Comparison of ENCODE assay signal across 8 cellular contexts in the genomic region with DNA sequence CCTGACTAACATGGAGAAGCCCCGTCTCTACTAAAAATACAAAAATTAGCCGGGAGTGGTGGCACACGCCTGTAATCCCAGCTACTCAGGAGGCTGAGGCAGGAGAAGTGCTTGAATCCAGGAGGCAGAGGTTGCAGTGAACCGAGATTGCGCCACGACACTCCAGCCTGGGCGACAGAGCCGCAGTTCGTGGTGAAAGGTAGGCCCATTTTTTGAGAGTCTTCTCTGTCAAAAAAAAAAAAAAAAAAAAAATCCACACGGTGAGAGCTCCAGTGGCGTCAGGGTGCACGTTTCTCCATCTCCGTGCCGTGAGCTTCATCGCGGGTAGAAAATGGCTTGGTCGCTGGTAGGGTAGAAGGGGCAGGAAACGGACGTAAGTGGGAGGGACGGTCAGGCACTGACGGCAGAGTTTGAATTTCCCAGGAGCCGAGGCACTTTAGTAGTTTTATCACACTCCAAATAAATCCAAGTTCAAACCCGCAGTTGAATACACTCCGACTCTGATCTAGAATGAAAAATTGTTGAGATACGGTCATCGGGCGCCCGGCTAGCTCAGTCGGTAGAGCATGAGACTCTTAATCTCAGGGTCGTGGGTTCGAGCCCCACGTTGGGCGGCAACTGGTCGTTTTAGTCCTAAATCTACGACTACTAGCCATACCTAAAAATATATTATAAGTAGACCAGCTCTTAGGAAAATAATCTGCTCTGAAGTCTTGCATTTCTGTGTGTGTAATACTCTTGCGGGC. TPM values are rescaled to one million over a fixed set of nuclear protein-coding genes. Genes with fewer than 3 reads are reported as not detected.
A peak's percentile ranks its signal among the peaks of the same experiment; 100 is the strongest.
DNase-seq lines count a peak whose midpoint lies in the region; ATAC-seq, FAIRE-seq and TF ChIP-seq lines count a peak whose summit lies in the region.

No MANE protein-coding gene starts in this region.

- peak overlapping the region; percentile 88 to 97 (median 92) for H3K4me3 Mint-ChIP-seq in CD4-positive, alpha-beta memory T cell
- peak overlapping the region; percentile 84 to 92 (median 88) for H3K4me3 Mint-ChIP-seq in T-cell

- H3K9ac ChIP-seq in HepG2 (ENCODE audit: insufficient read depth, low read depth, low read length): peak overlapping the region; percentile 64

- TF ChIP-seq EP300 in HepG2 (IDR thresholded peaks at IDR 0.05; ENCODE audit: low read depth in 2 of 2, low read length in 2 of 2) (no peak), HepG2 (CRISPR knock-in tag; IDR thresholded peaks at IDR 0.05; ENCODE audit: borderline replicate concordance) (no peak)

- peak overlapping the region; percentile 71 for H3K4me3 ChIP-seq in CD4-positive, alpha-beta memory T cell (ENCODE audit: low read length in 2 of 2)
- peak overlapping the region; percentile 54 to 82 (median 61) for H3K4me3 ChIP-seq in HepG2 (replicated peaks in 1 of 3; ENCODE audit: insufficient read depth in 1 of 3, low read depth in 2 of 3, low read length in 3 of 3)

- DNase-seq in CD4-positive, alpha-beta memory T cell: peak; percentile 76 to 88 (median 81)
- DNase-seq in T-cell (peak in 32 of 34 experiments; percentile 49 to 74 (median 64)), HepG2 (ENCODE audit: low spot score) (peak; percentile 82)
- peak; percentile 76 for DNase-seq in central memory CD4-positive, alpha-beta T cell
- DNase-seq in stimulated activated CD4-positive, alpha-beta T cell treated with anti-CD3 and anti-CD28 coated beads, Interleukin-4, amount 100 ng/mL, for 24 hours: peak; percentile 87

- H3K27ac Mint-ChIP-seq in CD4-positive, alpha-beta memory T cell: peak overlapping the region; percentile 91 to 100 (median 98)
- peak overlapping the region; percentile 93 to 95 for H3K27ac Mint-ChIP-seq in T-cell

- H3K27ac ChIP-seq in CD4-positive, alpha-beta memory T cell (ENCODE audit: low read depth, low read length): peak overlapping the region; percentile 67
- peak overlapping the region; percentile 51 for H3K27ac ChIP-seq in HepG2 (ENCODE audit: extremely low read length, insufficient read depth, low read length)

- peaks cover 7 to 10% of the 10 kb centered on the region in 2 donors for H3K27me3 Mint-ChIP-seq in CD4-positive, alpha-beta memory T cell
- H3K27me3 Mint-ChIP-seq in T-cell: peaks cover 0 to 13% of the 10 kb centered on the region in 2 donors

- CTCF ChIA-PET in CD4-positive, alpha-beta memory T cell (lab: Charles Lee; ENCODE audit: partially characterized antibody): interaction anchor here (1.4 to 7.8 kb wide), 10 partner anchors 9 to 54 kb away, joined by 3 to 100 read pairs (median 7); a partner anchor contains a TSS
- CTCF ChIA-PET in T-cell (lab: Charles Lee): interaction anchor here (0.6 to 2.3 kb wide), 9 partner anchors 9 to 408 kb away, joined by 3 to 29 read pairs (median 6); no protein-coding TSS in a partner anchor
- CTCF ChIA-PET in HepG2 (lab: Yijun Ruan, JAX; ENCODE audit: low intra/inter-chr PET ratio, low total read pairs): no interaction called here

- H3K27me3 ChIP-seq in CD4-positive, alpha-beta memory T cell (ENCODE audit: insufficient read depth, low read length): no peaks in the 10 kb centered on the region
- H3K27me3 ChIP-seq in HepG2 (ENCODE audit: control insufficient read depth in 1 of 2, insufficient read depth in 2 of 2, low read length in 2 of 2): peaks cover 2 to 35% of the 10 kb centered on the region in 2 experiments; a peak in 4 of 5 replicates

- in situ Hi-C loops in HepG2 (cut with HindIII; ENCODE audit: extremely low pct_ligation_motif_present, low pct_unique_long_range_greater_than_20kb): no loop called here

- peak overlapping the region; percentile 80 for H3K4me2 ChIP-seq in HepG2 (ENCODE audit: low read depth, low read length)

- no peaks in the 10 kb centered on the region for H3K36me3 ChIP-seq in CD4-positive, alpha-beta memory T cell (ENCODE audit: insufficient read depth, low read length)
- no peaks in the 10 kb centered on the region for H3K36me3 ChIP-seq in HepG2 (replicated peaks in 1 of 2; ENCODE audit: control insufficient read depth in 1 of 2, insufficient read depth in 2 of 2, low read length in 2 of 2)

- no peaks in the 10 kb centered on the region for H3K79me2 ChIP-seq in HepG2 (ENCODE audit: insufficient read depth, low read length)

- no TSS peak for BruUV-seq in HepG2 (replicated peaks; lab: Mats Ljungman, UMichigan)

- intact Hi-C loops in CD4-positive, alpha-beta memory T cell (cut with micrococcal nuclease): loop anchor here (1.0 kb wide), 2 partner anchors 11 to 15 kb away; no protein-coding TSS in a partner anchor
- intact Hi-C loops in HepG2 (cut with micrococcal nuclease; ENCODE audit: unreplicated experiment): loop anchor here (1.0 kb wide), 1 partner anchor 20 kb away; no protein-coding TSS in a partner anchor

- H3K4me1 ChIP-seq in CD4-positive, alpha-beta memory T cell (ENCODE audit: insufficient read depth, low read length): peaks cover 31% of the 10 kb centered on the region
- peaks cover 30% of the 10 kb centered on the region for H3K4me1 ChIP-seq in HepG2 (ENCODE audit: insufficient read depth, low read length)

- peak; percentile 38 for ATAC-seq in HG02678 (IDR thresholded peaks at IDR 0.05; ENCODE audit: unreplicated experiment)
- peak; percentile 25 to 73 (median 50) for ATAC-seq in T-cell (replicated peaks in 1 of 4)
- peak; percentile 30 for ATAC-seq in HepG2
- no peak for ATAC-seq in HG02970 (IDR thresholded peaks at IDR 0.05; ENCODE audit: low FRiP score, unreplicated experiment)
- ATAC-seq in GM19324 (IDR thresholded peaks at IDR 0.05; ENCODE audit: low FRiP score, unreplicated experiment): no peak

- POLR2A ChIA-PET in CD4-positive, alpha-beta memory T cell (lab: Charles Lee; ENCODE audit: partially characterized antibody): interaction anchor here (0.6 to 8.9 kb wide), 14 partner anchors 7 to 404 kb away, joined by 3 to 412 read pairs (median 6); a partner anchor contains a TSS
- POLR2A ChIA-PET in T-cell (lab: Charles Lee) (interaction anchor here (0.6 to 1.4 kb wide), 9 partner anchors 14 to 913 kb away, joined by 3 to 13 read pairs (median 4); a partner anchor contains a TSS), HepG2 (lab: Yijun Ruan, JAX) (interaction anchor here (1.2 to 7.4 kb wide), 10 partner anchors 10 to 1584 kb away, joined by 3 to 104 read pairs (median 16); a partner anchor contains a TSS)

- H2AFZ ChIP-seq in HepG2 (ENCODE audit: low read length): no peak overlapping the region

- peak; percentile 54 for FAIRE-seq in HepG2 (lab: Jason Lieb, UNC)

- no peak for TF ChIP-seq RAD21 in HepG2 (CRISPR knock-in tag; IDR thresholded peaks at IDR 0.05)

- TF ChIP-seq CTCF in HepG2 (CRISPR knock-in tag; IDR thresholded peaks at IDR 0.05): no peak

- H3K9me3 Mint-ChIP-seq in CD4-positive, alpha-beta memory T cell: peaks cover 0 to 21% (median 3%) of the 10 kb centered on the region in 8 donors
- peaks cover 0 to 5% (median 0%) of the 10 kb centered on the region in 3 donors for H3K9me3 Mint-ChIP-seq in T-cell

- peaks cover 24 to 47% (median 32%) of the 10 kb centered on the region in 4 donors for H3K4me1 Mint-ChIP-seq in CD4-positive, alpha-beta memory T cell
- H3K4me1 Mint-ChIP-seq in T-cell: peaks cover 31 to 46% (median 34%) of the 10 kb centered on the region in 3 donors

- no peaks in the 10 kb centered on the region for H4K20me1 ChIP-seq in HepG2 (ENCODE audit: insufficient read depth, low read length)

- WGBS in HepG2 (ENCODE audit: low lambda C conversion rate): 1% methylated on average over 36 of the region's 36 CpGs

- no peak for TF ChIP-seq POLR2A in HepG2 (IDR thresholded peaks at IDR 0.05; ENCODE audit: insufficient read depth in 1 of 2, low read depth in 2 of 2, low read length in 2 of 2)

- peaks cover 0 to 17% of the 10 kb centered on the region in 2 donors for H3K36me3 Mint-ChIP-seq in CD4-positive, alpha-beta memory T cell
- H3K36me3 Mint-ChIP-seq in T-cell: no peaks in the 10 kb centered on the region

- no peaks in the 10 kb centered on the region for H3K9me3 ChIP-seq in CD4-positive, alpha-beta memory T cell (ENCODE audit: control insufficient read depth in 1 of 2, low read length in 2 of 2)
- H3K9me3 ChIP-seq in HepG2 (ENCODE audit: low read length): no peaks in the 10 kb centered on the region

RNA-seq across cellular contexts. Expression of a gene that starts 2.4 kb away (rescaled TPM):
- total RNA-seq in CD4-positive, alpha-beta memory T cell: 1 to 10 TPM; 3.3 to 4.2 TPM
- under 1 TPM; 0.63 to 0.69 TPM for polyA plus RNA-seq in CD4-positive, alpha-beta memory T cell
- total RNA-seq in T-cell (1 to 10 TPM; 1.6 to 3.1 (median 3.0) TPM), HepG2 (2016; rRNA removed; fragmentation: Illumina TruSeq; extraction: Trizol) (not detected in 2 replicates)
- total RNA-seq in HepG2 (2016; cell fraction: cytosol; rRNA removed; fragmentation: Illumina TruSeq; extraction: Trizol; ENCODE audit: low read depth): not detected in 2 replicates
- not detected in 2 replicates for total RNA-seq in HepG2 (2016; cell fraction: insoluble cytoplasmic fraction; rRNA removed; fragmentation: Illumina TruSeq; extraction: Trizol)
- total RNA-seq in HepG2 (2016; cell fraction: membrane; rRNA removed; fragmentation: Illumina TruSeq; extraction: Trizol): not detected in 2 replicates
- total RNA-seq in HepG2 (2016; cell fraction: nucleus; rRNA removed; fragmentation: Illumina TruSeq; extraction: Trizol): not detected in 2 replicates
- polyA plus RNA-seq in HepG2 (2011; rRNA removed): 0.10 and 0.13 TPM in 2 replicates
- polyA plus RNA-seq in HepG2 (2011; cell fraction: cytosol; rRNA removed): 0.11 and 0.13 TPM in 2 replicates
- polyA plus RNA-seq in HepG2 (2011; cell fraction: nucleus; rRNA removed): 0.16 and 0.29 TPM in 2 replicates
- polyA plus RNA-seq in HepG2 (2012): 0.13 TPM in 1 of 2 replicates, not detected in the other
- not detected in 2 replicates for polyA plus RNA-seq in HepG2 (2016; cell fraction: cytosol; fragmentation: Illumina TruSeq; extraction: Trizol; ENCODE audit: low read depth)
- not detected in 2 replicates for polyA plus RNA-seq in HepG2 (2016; cell fraction: insoluble cytoplasmic fraction; fragmentation: Illumina TruSeq; extraction: Trizol; ENCODE audit: low read depth)
- polyA plus RNA-seq in HepG2 (2016; cell fraction: membrane; fragmentation: Illumina TruSeq; extraction: Trizol; ENCODE audit: low read depth): 0.23 TPM in 1 of 2 replicates, not detected in the other
- not detected in 2 replicates for polyA plus RNA-seq in HepG2 (2016; cell fraction: nucleus; fragmentation: Illumina TruSeq; extraction: Trizol; ENCODE audit: insufficient read depth, low read depth)
- polyA minus RNA-seq in HepG2 (2011; rRNA and poly(A)+ RNA removed; ENCODE audit: low replicate concordance): 10.8 TPM in 1 of 2 replicates, not detected in the other
- 0.88 TPM in 1 of 2 replicates, not detected in the other for polyA minus RNA-seq in HepG2 (2011; cell fraction: cytosol; rRNA and poly(A)+ RNA removed)
- 1.2 TPM in 1 of 2 replicates, not detected in the other for polyA minus RNA-seq in HepG2 (2011; cell fraction: nucleus; rRNA and poly(A)+ RNA removed)

RNA-seq across cellular contexts. Expression of a gene that starts 15.7 kb away (rescaled TPM):
- total RNA-seq in CD4-positive, alpha-beta memory T cell: 10 to 100 TPM; 39.9 to 40.7 TPM
- polyA plus RNA-seq in CD4-positive, alpha-beta memory T cell: 1 to 10 TPM; 1.7 to 2.0 TPM
- total RNA-seq in T-cell: 10 to 100 TPM; 32.2 to 46.2 (median 36.7) TPM
- 10.9 and 16.7 TPM in 2 replicates for total RNA-seq in HepG2 (2016; rRNA removed; fragmentation: Illumina TruSeq; extraction: Trizol)
- 3.4 and 3.6 TPM in 2 replicates for total RNA-seq in HepG2 (2016; cell fraction: cytosol; rRNA removed; fragmentation: Illumina TruSeq; extraction: Trizol; ENCODE audit: low read depth)
- 12.4 and 16.7 TPM in 2 replicates for total RNA-seq in HepG2 (2016; cell fraction: insoluble cytoplasmic fraction; rRNA removed; fragmentation: Illumina TruSeq; extraction: Trizol)
- 9.1 and 9.7 TPM in 2 replicates for total RNA-seq in HepG2 (2016; cell fraction: membrane; rRNA removed; fragmentation: Illumina TruSeq; extraction: Trizol)
- total RNA-seq in HepG2 (2016; cell fraction: nucleus; rRNA removed; fragmentation: Illumina TruSeq; extraction: Trizol): 11.4 and 13.1 TPM in 2 replicates
- polyA plus RNA-seq in HepG2 (2011; rRNA removed): 10.2 and 10.9 TPM in 2 replicates
- 5.4 and 6.4 TPM in 2 replicates for polyA plus RNA-seq in HepG2 (2011; cell fraction: cytosol; rRNA removed)
- 66.0 and 81.3 TPM in 2 replicates for polyA plus RNA-seq in HepG2 (2011; cell fraction: nucleus; rRNA removed)
- 10.5 and 10.9 TPM in 2 replicates for polyA plus RNA-seq in HepG2 (2012)
- 2.6 and 3.0 TPM in 2 replicates for polyA plus RNA-seq in HepG2 (2016; cell fraction: cytosol; fragmentation: Illumina TruSeq; extraction: Trizol; ENCODE audit: low read depth)
- polyA plus RNA-seq in HepG2 (2016; cell fraction: insoluble cytoplasmic fraction; fragmentation: Illumina TruSeq; extraction: Trizol; ENCODE audit: low read depth): 15.2 and 16.5 TPM in 2 replicates
- polyA plus RNA-seq in HepG2 (2016; cell fraction: membrane; fragmentation: Illumina TruSeq; extraction: Trizol; ENCODE audit: low read depth): 7.8 and 8.3 TPM in 2 replicates
- polyA plus RNA-seq in HepG2 (2016; cell fraction: nucleus; fragmentation: Illumina TruSeq; extraction: Trizol; ENCODE audit: insufficient read depth, low read depth): 28.6 and 33.8 TPM in 2 replicates
- 7.5 and 14.8 TPM in 2 replicates for polyA minus RNA-seq in HepG2 (2011; rRNA and poly(A)+ RNA removed; ENCODE audit: low replicate concordance)
- 3.3 and 3.7 TPM in 2 replicates for polyA minus RNA-seq in HepG2 (2011; cell fraction: cytosol; rRNA and poly(A)+ RNA removed)
- 17.4 and 18.8 TPM in 2 replicates for polyA minus RNA-seq in HepG2 (2011; cell fraction: nucleus; rRNA and poly(A)+ RNA removed)

RNA-seq across cellular contexts. Expression of a gene that starts 36.3 kb away (rescaled TPM):
- 1,000 to 10,000 TPM; 1,956 to 2,001 TPM for total RNA-seq in CD4-positive, alpha-beta memory T cell
- polyA plus RNA-seq in CD4-positive, alpha-beta memory T cell: 1,000 to 10,000 TPM; 2,065 to 2,145 TPM
- total RNA-seq in T-cell (1,000 to 10,000 TPM; 2,132 to 2,437 (median 2,230) TPM), HepG2 (2016; rRNA removed; fragmentation: Illumina TruSeq; extraction: Trizol) (2,514 and 3,226 TPM in 2 replicates)
- 4,063 and 4,402 TPM in 2 replicates for total RNA-seq in HepG2 (2016; cell fraction: cytosol; rRNA removed; fragmentation: Illumina TruSeq; extraction: Trizol; ENCODE audit: low read depth)
- total RNA-seq in HepG2 (2016; cell fraction: insoluble cytoplasmic fraction; rRNA removed; fragmentation: Illumina TruSeq; extraction: Trizol): 2,554 and 3,310 TPM in 2 replicates
- total RNA-seq in HepG2 (2016; cell fraction: membrane; rRNA removed; fragmentation: Illumina TruSeq; extraction: Trizol): 5,165 and 5,275 TPM in 2 replicates
- total RNA-seq in HepG2 (2016; cell fraction: nucleus; rRNA removed; fragmentation: Illumina TruSeq; extraction: Trizol): 943 and 1,018 TPM in 2 replicates
- polyA plus RNA-seq in HepG2 (2011; rRNA removed): 6,141 and 6,693 TPM in 2 replicates
- polyA plus RNA-seq in HepG2 (2011; cell fraction: cytosol; rRNA removed): 6,517 and 7,296 TPM in 2 replicates
- 2,166 and 2,467 TPM in 2 replicates for polyA plus RNA-seq in HepG2 (2011; cell fraction: nucleus; rRNA removed)
- polyA plus RNA-seq in HepG2 (2012): 4,104 and 4,114 TPM in 2 replicates
- polyA plus RNA-seq in HepG2 (2016; cell fraction: cytosol; fragmentation: Illumina TruSeq; extraction: Trizol; ENCODE audit: low read depth): 3,699 and 3,997 TPM in 2 replicates
- polyA plus RNA-seq in HepG2 (2016; cell fraction: insoluble cytoplasmic fraction; fragmentation: Illumina TruSeq; extraction: Trizol; ENCODE audit: low read depth): 3,545 and 3,580 TPM in 2 replicates
- polyA plus RNA-seq in HepG2 (2016; cell fraction: membrane; fragmentation: Illumina TruSeq; extraction: Trizol; ENCODE audit: low read depth): 4,862 and 5,343 TPM in 2 replicates
- polyA plus RNA-seq in HepG2 (2016; cell fraction: nucleus; fragmentation: Illumina TruSeq; extraction: Trizol; ENCODE audit: insufficient read depth, low read depth): 1,515 and 1,598 TPM in 2 replicates
- 10,364 and 11,951 TPM in 2 replicates for polyA minus RNA-seq in HepG2 (2011; rRNA and poly(A)+ RNA removed; ENCODE audit: low replicate concordance)
- 2,548 and 2,636 TPM in 2 replicates for polyA minus RNA-seq in HepG2 (2011; cell fraction: cytosol; rRNA and poly(A)+ RNA removed)
- 1,064 and 1,481 TPM in 2 replicates for polyA minus RNA-seq in HepG2 (2011; cell fraction: nucleus; rRNA and poly(A)+ RNA removed)

RNA-seq across cellular contexts. Expression of a gene that starts 53.6 kb away (rescaled TPM):
- total RNA-seq in CD4-positive, alpha-beta memory T cell: 10 to 100 TPM; 73.0 to 76.8 TPM
- polyA plus RNA-seq in CD4-positive, alpha-beta memory T cell: 10 to 100 TPM; 19.4 to 47.2 TPM
- 10 to 100 TPM; 42.9 to 56.9 (median 54.0) TPM for total RNA-seq in T-cell
- 5.7 and 7.2 TPM in 2 replicates for total RNA-seq in HepG2 (2016; rRNA removed; fragmentation: Illumina TruSeq; extraction: Trizol)
- 0.20 and 0.44 TPM in 2 replicates for total RNA-seq in HepG2 (2016; cell fraction: cytosol; rRNA removed; fragmentation: Illumina TruSeq; extraction: Trizol; ENCODE audit: low read depth)
- total RNA-seq in HepG2 (2016; cell fraction: insoluble cytoplasmic fraction; rRNA removed; fragmentation: Illumina TruSeq; extraction: Trizol): 5.4 and 6.0 TPM in 2 replicates
- 2.1 and 2.2 TPM in 2 replicates for total RNA-seq in HepG2 (2016; cell fraction: membrane; rRNA removed; fragmentation: Illumina TruSeq; extraction: Trizol)
- 10.3 and 12.8 TPM in 2 replicates for total RNA-seq in HepG2 (2016; cell fraction: nucleus; rRNA removed; fragmentation: Illumina TruSeq; extraction: Trizol)
- polyA plus RNA-seq in HepG2 (2011; rRNA removed): 11.6 and 11.7 TPM in 2 replicates
- polyA plus RNA-seq in HepG2 (2011; cell fraction: cytosol; rRNA removed): 4.4 and 5.3 TPM in 2 replicates
- polyA plus RNA-seq in HepG2 (2011; cell fraction: nucleus; rRNA removed): 16.4 and 22.4 TPM in 2 replicates
- polyA plus RNA-seq in HepG2 (2012): 9.0 and 15.2 TPM in 2 replicates
- polyA plus RNA-seq in HepG2 (2016; cell fraction: cytosol; fragmentation: Illumina TruSeq; extraction: Trizol; ENCODE audit: low read depth): 0.20 and 0.26 TPM in 2 replicates
- polyA plus RNA-seq in HepG2 (2016; cell fraction: insoluble cytoplasmic fraction; fragmentation: Illumina TruSeq; extraction: Trizol; ENCODE audit: low read depth): 5.4 and 5.6 TPM in 2 replicates
- 0.95 and 1.1 TPM in 2 replicates for polyA plus RNA-seq in HepG2 (2016; cell fraction: membrane; fragmentation: Illumina TruSeq; extraction: Trizol; ENCODE audit: low read depth)
- 27.9 and 33.0 TPM in 2 replicates for polyA plus RNA-seq in HepG2 (2016; cell fraction: nucleus; fragmentation: Illumina TruSeq; extraction: Trizol; ENCODE audit: insufficient read depth, low read depth)
- polyA minus RNA-seq in HepG2 (2011; rRNA and poly(A)+ RNA removed; ENCODE audit: low replicate concordance): 9.3 and 15.7 TPM in 2 replicates
- 2.7 and 3.2 TPM in 2 replicates for polyA minus RNA-seq in HepG2 (2011; cell fraction: cytosol; rRNA and poly(A)+ RNA removed)
- 22.7 and 24.9 TPM in 2 replicates for polyA minus RNA-seq in HepG2 (2011; cell fraction: nucleus; rRNA and poly(A)+ RNA removed)

Comparison
In these comparisons a context has a peak if more than half of its experiments do, and no peak if none do; other contexts are left out.
1. ATAC-seq: peak in HG02678 (single experiment), T-cell (4 of 4) and HepG2 (single experiment); none in HG02970 (single experiment) and GM19324 (single experiment).
2. Peak in every context shown above with its lines, with median percentiles within 50 percentile points of each other: DNase-seq.